ENCODE assay signal across 8 cellular contexts in genomic region chr5:140557136-140557805, GRCh38. TPM values are rescaled to one million over a fixed set of nuclear protein-coding genes. Genes with fewer than 3 reads are reported as not detected.
A peak's percentile ranks its signal among the peaks of the same experiment; 100 is the strongest.
DNase-seq lines count a peak whose midpoint lies in the region; ATAC-seq and TF ChIP-seq lines count a peak whose summit lies in the region.

Gene SRA1 (minus strand): TSS chr5:140557473. CDS start chr5:140557452, 21 bp downstream.

- H3K4me3 ChIP-seq in Peyer's patch = peak within 1 kb of the TSS; percentile 66 to 96 (median 80)
- H3K4me3 ChIP-seq in naive thymus-derived CD4-positive, alpha-beta T cell (ENCODE audit: low read length) = peak within 1 kb of the TSS; percentile 73

- DNase-seq in DMS79 treated with DMSO at 0.1 percent for 48 hours (lab: John Stamatoyannopoulos, UW) (peak; percentile 85), KG1 (lab: John Stamatoyannopoulos, UW) (peak; percentile 11), Peyer's patch (peak; percentile 92 to 97 (median 95)), fibroblast of gingiva (ENCODE audit: low read depth) (peak; percentile 86)
- DNase-seq in activated T-helper 1 cell treated with anti-CD3 and anti-CD28 coated beads, Interleukin-12 subunit alpha, Interleukin-12 subunit beta, Interleukin-2, Interleukin-4 antibody, amounts not matched to agents 30 ng/mL and 10 ng/mL and 1 ng/mL, durations not matched to agents 14 hours and 24 hours and 36 hours (ENCODE audit: low spot score) = peak; percentile 90
- peak; percentile 62 to 91 (median 72) for DNase-seq in naive thymus-derived CD4-positive, alpha-beta T cell

- CTCF ChIA-PET in naive thymus-derived CD4-positive, alpha-beta T cell (lab: Charles Lee) = interaction anchor here (0.6 to 0.9 kb wide), 2 partner anchors 90 to 1044 kb away, joined by 3 read pairs; partner anchors contain the start of genes IK and NDUFA2

- H3K36me3 Mint-ChIP-seq in activated T-helper 1 cell treated with anti-CD3 and anti-CD28 coated beads, Interleukin-12 subunit alpha, Interleukin-12 subunit beta, Interleukin-2, Interleukin-4 antibody, amounts not matched to agents 30 ng/mL and 10 ng/mL and 1 ng/mL, durations not matched to agents 14 hours and 24 hours and 36 hours (ENCODE audit: low read depth) = peaks cover 42% of the 10 kb centered on the region
- peaks cover 0 to 30% (median 11%) of the 10 kb centered on the region in 5 donors for H3K36me3 Mint-ChIP-seq in naive thymus-derived CD4-positive, alpha-beta T cell
- H3K36me3 Mint-ChIP-seq in stimulated activated memory B cell treated with anti-CD40 and anti-IgM and Interleukin-4, amounts not matched to agents 10 μg/mL and 1 μg/mL and 100 μg/mL, for 72 hours = peaks cover 50% of the 10 kb centered on the region

- peak within 1 kb of the TSS; percentile 84 to 92 (median 90) for H3K27ac ChIP-seq in Peyer's patch
- peak within 1 kb of the TSS; percentile 97 for H3K27ac ChIP-seq in naive thymus-derived CD4-positive, alpha-beta T cell (ENCODE audit: low read depth, low read length)

- peaks cover 0 to 16% (median 6%) of the 10 kb centered on the region in 4 donors for H3K4me1 ChIP-seq in Peyer's patch
- H3K4me1 ChIP-seq in naive thymus-derived CD4-positive, alpha-beta T cell (ENCODE audit: control insufficient read depth in 2 of 2, insufficient read depth in 2 of 2, low read length in 2 of 2) = peaks cover 14 to 20% of the 10 kb centered on the region in 2 donors

- no peaks in the 10 kb centered on the region for H3K9me3 Mint-ChIP-seq in activated T-helper 1 cell treated with anti-CD3 and anti-CD28 coated beads, Interleukin-12 subunit alpha, Interleukin-12 subunit beta, Interleukin-2, Interleukin-4 antibody, amounts not matched to agents 30 ng/mL and 10 ng/mL and 1 ng/mL, durations not matched to agents 14 hours and 24 hours and 36 hours
- peaks cover 0 to 4% (median 0%) of the 10 kb centered on the region in 11 donors for H3K9me3 Mint-ChIP-seq in naive thymus-derived CD4-positive, alpha-beta T cell
- no peaks in the 10 kb centered on the region for H3K9me3 Mint-ChIP-seq in stimulated activated memory B cell treated with anti-CD40 and anti-IgM and Interleukin-4, amounts not matched to agents 10 μg/mL and 1 μg/mL and 100 μg/mL, for 72 hours

- peak; percentile 87 to 95 for TF ChIP-seq POLR2A in Peyer's patch (IDR thresholded peaks at IDR 0.05)

- H3K27me3 ChIP-seq in Peyer's patch = no peaks in the 10 kb centered on the region
- no peaks in the 10 kb centered on the region for H3K27me3 ChIP-seq in naive thymus-derived CD4-positive, alpha-beta T cell (ENCODE audit: control insufficient read depth in 2 of 2, insufficient read depth in 2 of 2, low read length in 2 of 2)

- peaks cover 0 to 24% (median 0%) of the 10 kb centered on the region in 3 donors for H3K36me3 ChIP-seq in Peyer's patch
- H3K36me3 ChIP-seq in naive thymus-derived CD4-positive, alpha-beta T cell (ENCODE audit: control insufficient read depth in 2 of 3, insufficient read depth in 3 of 3, low read length in 3 of 3) = peaks cover 0 to 16% (median 0%) of the 10 kb centered on the region in 3 experiments

- H3K4me1 Mint-ChIP-seq in activated T-helper 1 cell treated with anti-CD3 and anti-CD28 coated beads, Interleukin-12 subunit alpha, Interleukin-12 subunit beta, Interleukin-2, Interleukin-4 antibody, amounts not matched to agents 30 ng/mL and 10 ng/mL and 1 ng/mL, durations not matched to agents 14 hours and 24 hours and 36 hours (ENCODE audit: low read depth) = peaks cover 47% of the 10 kb centered on the region
- H3K4me1 Mint-ChIP-seq in naive thymus-derived CD4-positive, alpha-beta T cell = peaks cover 45 to 63% (median 50%) of the 10 kb centered on the region in 7 donors
- peaks cover 59% of the 10 kb centered on the region for H3K4me1 Mint-ChIP-seq in stimulated activated memory B cell treated with anti-CD40 and anti-IgM and Interleukin-4, amounts not matched to agents 10 μg/mL and 1 μg/mL and 100 μg/mL, for 72 hours

- intact Hi-C loops in activated T-helper 1 cell treated with anti-CD3 and anti-CD28 coated beads, Interleukin-12 subunit alpha, Interleukin-12 subunit beta, Interleukin-2, Interleukin-4 antibody, amounts not matched to agents 30 ng/mL and 10 ng/mL and 1 ng/mL, durations not matched to agents 14 hours and 24 hours and 36 hours (cut with micrococcal nuclease) = loop anchor here (1.0 to 10.0 kb wide), 8 partner anchors 8 to 302 kb away; partner anchors contain the start of genes EIF4EBP3, IK, NDUFA2 and PFDN1
- intact Hi-C loops in naive thymus-derived CD4-positive, alpha-beta T cell (cut with micrococcal nuclease) = loop anchor here (1.0 to 5.0 kb wide), 5 partner anchors 10 to 445 kb away; partner anchors contain the start of genes ANKHD1 (in 2 of the 2), EIF4EBP3 (in 2 of the 2), IK (in 1 of the 2) and NDUFA2 (in 1 of the 2)

- H3K4me3 Mint-ChIP-seq in activated T-helper 1 cell treated with anti-CD3 and anti-CD28 coated beads, Interleukin-12 subunit alpha, Interleukin-12 subunit beta, Interleukin-2, Interleukin-4 antibody, amounts not matched to agents 30 ng/mL and 10 ng/mL and 1 ng/mL, durations not matched to agents 14 hours and 24 hours and 36 hours = peak within 1 kb of the TSS; percentile 88
- H3K4me3 Mint-ChIP-seq in naive thymus-derived CD4-positive, alpha-beta T cell = peak within 1 kb of the TSS; percentile 84 to 93 (median 92)
- peak within 1 kb of the TSS; percentile 89 for H3K4me3 Mint-ChIP-seq in stimulated activated memory B cell treated with anti-CD40 and anti-IgM and Interleukin-4, amounts not matched to agents 10 μg/mL and 1 μg/mL and 100 μg/mL, for 72 hours

- H3K9me3 ChIP-seq in Peyer's patch = no peaks in the 10 kb centered on the region
- H3K9me3 ChIP-seq in naive thymus-derived CD4-positive, alpha-beta T cell (ENCODE audit: control insufficient read depth in 2 of 3, low read length in 3 of 3) = no peaks in the 10 kb centered on the region

- POLR2A ChIA-PET in naive thymus-derived CD4-positive, alpha-beta T cell (lab: Charles Lee) = interaction anchor here (0.7 to 16.3 kb wide), 9 partner anchors 8 to 156 kb away, joined by 3 to 248 read pairs (median 5); partner anchors contain the start of genes EIF4EBP3, IK, NDUFA2 and TMCO6

- peak within 1 kb of the TSS; percentile 89 for H3K27ac Mint-ChIP-seq in activated T-helper 1 cell treated with anti-CD3 and anti-CD28 coated beads, Interleukin-12 subunit alpha, Interleukin-12 subunit beta, Interleukin-2, Interleukin-4 antibody, amounts not matched to agents 30 ng/mL and 10 ng/mL and 1 ng/mL, durations not matched to agents 14 hours and 24 hours and 36 hours
- H3K27ac Mint-ChIP-seq in naive thymus-derived CD4-positive, alpha-beta T cell = peak within 1 kb of the TSS; percentile 85 to 97 (median 95)
- peak within 1 kb of the TSS; percentile 90 for H3K27ac Mint-ChIP-seq in stimulated activated memory B cell treated with anti-CD40 and anti-IgM and Interleukin-4, amounts not matched to agents 10 μg/mL and 1 μg/mL and 100 μg/mL, for 72 hours

- no peak for TF ChIP-seq CTCF in Peyer's patch (IDR thresholded peaks at IDR 0.05)

- peak; percentile 90 for ATAC-seq in GM21737 (IDR thresholded peaks at IDR 0.05; ENCODE audit: unreplicated experiment)
- peak; percentile 94 for ATAC-seq in naive thymus-derived CD4-positive, alpha-beta T cell
- ATAC-seq in stimulated activated memory B cell treated with anti-CD40 and anti-IgM and Interleukin-4, amounts not matched to agents 10 μg/mL and 1 μg/mL and 100 μg/mL, for 72 hours = peak; percentile 98

- no peaks in the 10 kb centered on the region for H3K27me3 Mint-ChIP-seq in activated T-helper 1 cell treated with anti-CD3 and anti-CD28 coated beads, Interleukin-12 subunit alpha, Interleukin-12 subunit beta, Interleukin-2, Interleukin-4 antibody, amounts not matched to agents 30 ng/mL and 10 ng/mL and 1 ng/mL, durations not matched to agents 14 hours and 24 hours and 36 hours (ENCODE audit: insufficient read depth)
- H3K27me3 Mint-ChIP-seq in naive thymus-derived CD4-positive, alpha-beta T cell = no peaks in the 10 kb centered on the region
- no peaks in the 10 kb centered on the region for H3K27me3 Mint-ChIP-seq in stimulated activated memory B cell treated with anti-CD40 and anti-IgM and Interleukin-4, amounts not matched to agents 10 μg/mL and 1 μg/mL and 100 μg/mL, for 72 hours

RNA-seq across cellular contexts. Expression of gene SRA1, which starts in this region (rescaled TPM):
- 10 to 100 TPM; 19.8 to 38.6 (median 27.5) TPM for total RNA-seq in Peyer's patch
- 55.6 and 59.2 TPM in 2 replicates for total RNA-seq in activated T-helper 1 cell treated with anti-CD3 and anti-CD28 coated beads, Interleukin-12 subunit alpha, Interleukin-12 subunit beta, Interleukin-2, Interleukin-4 antibody, amounts not matched to agents 30 ng/mL and 10 ng/mL and 1 ng/mL, durations not matched to agents 14 hours and 24 hours and 36 hours
- total RNA-seq in naive thymus-derived CD4-positive, alpha-beta T cell = 10 to 100 TPM; 23.8 to 45.5 (median 34.0) TPM
- 10 to 100 TPM; 31.1 to 34.4 TPM for polyA plus RNA-seq in naive thymus-derived CD4-positive, alpha-beta T cell

Comparison
In these comparisons a context has a peak if more than half of its experiments do, and no peak if none do; other contexts are left out.
1. Peak in every context shown above with its lines: DNase-seq, ATAC-seq, H3K4me3 ChIP-seq and H3K27ac ChIP-seq.
2. DNase-seq: peak in every context shown above with its lines; median percentile 95 in Peyer's patch; 90 in activated T-helper 1 cell treated with anti-CD3 and anti-CD28 coated beads, Interleukin-12 subunit alpha, Interleukin-12 subunit beta, Interleukin-2, Interleukin-4 antibody, amounts not matched to agents 30 ng/mL and 10 ng/mL and 1 ng/mL, durations not matched to agents 14 hours and 24 hours and 36 hours; 86 in fibroblast of gingiva; 85 in DMS79 treated with DMSO at 0.1 percent for 48 hours; 72 in naive thymus-derived CD4-positive, alpha-beta T cell; 11 in KG1.